Comparison of ENCODE assay signal across 18 cellular contexts in the genomic region with DNA sequence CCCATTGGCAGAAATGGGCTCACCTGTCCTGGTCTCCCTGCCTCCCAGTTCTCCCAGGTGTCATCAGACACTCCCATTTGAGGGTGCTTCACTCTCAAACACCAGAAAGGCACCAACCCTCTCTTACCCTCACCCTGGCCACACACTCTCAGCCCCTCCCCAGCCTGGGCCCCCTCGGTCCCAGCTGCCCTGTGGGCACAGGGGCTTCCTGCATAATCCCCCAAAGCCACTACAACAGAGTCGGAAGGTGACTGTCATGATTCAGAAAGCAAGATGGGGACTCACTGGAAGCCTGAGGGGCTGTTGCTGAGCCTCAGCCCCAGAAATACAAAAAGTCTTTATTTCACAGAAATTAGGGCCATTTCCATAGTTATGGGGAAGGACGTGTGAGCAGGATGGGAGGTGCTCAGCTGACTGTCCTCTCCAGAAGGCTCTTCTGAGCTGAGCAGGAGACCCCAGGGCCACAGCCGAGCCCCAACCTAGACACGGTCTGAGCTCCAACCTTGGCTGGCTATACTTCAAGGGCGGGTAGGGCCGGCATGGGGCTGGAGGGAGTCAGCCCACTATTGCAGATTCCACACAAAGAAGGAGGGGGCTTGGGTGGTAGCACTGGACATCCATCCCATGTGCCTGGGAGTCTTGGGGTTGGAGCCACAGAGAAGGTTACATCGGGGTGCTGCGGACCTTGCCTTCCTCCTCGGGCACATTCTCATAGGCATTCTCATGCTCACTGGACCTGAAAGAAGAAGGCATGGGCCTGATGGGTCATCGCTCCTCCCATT. TPM values are rescaled to one million over a fixed set of nuclear protein-coding genes. Genes with fewer than 3 reads are reported as not detected.
DNase-seq lines count a peak whose midpoint lies in the region; ATAC-seq, FAIRE-seq and TF ChIP-seq lines count a peak whose summit lies in the region.
"Had no signal": no experiment of that assay in that cellular context is flagged by ENCODE, and none has a peak within 500 bp of the region (broad histone marks: within the 10 kb centered on the region; RNA-seq: fewer than 3 reads in every experiment).

No MANE protein-coding gene starts in this region.

- peaks cover 0 to 17% (median 9%) of the 10 kb centered on the region in 3 donors for H3K27me3 ChIP-seq in stomach
- H3K27me3 ChIP-seq: SJSA1 had no signal

- H3K4me3 Mint-ChIP-seq in activated naive CD4-positive, alpha-beta T cell treated with anti-CD3 and anti-CD28 coated beads, Interleukin-2, amount 50 U/mL, for 24 hours: no peak overlapping the region
- no peak overlapping the region for H3K4me3 Mint-ChIP-seq in activated naive CD4-positive, alpha-beta T cell treated with anti-CD3 and anti-CD28 coated beads for 36 hours
- no peak overlapping the region for H3K4me3 Mint-ChIP-seq in effector memory CD8-positive, alpha-beta T cell
- H3K4me3 Mint-ChIP-seq: H9 had no signal

- intact Hi-C loops in activated naive CD4-positive, alpha-beta T cell treated with anti-CD3 and anti-CD28 coated beads for 36 hours (cut with micrococcal nuclease): no loop called here
- intact Hi-C loops in stomach (cut with DNase I; ENCODE audit: low total_unique reads): loop anchor here (10.0 kb wide), 2 partner anchors 81 to 521 kb away; no protein-coding TSS in a partner anchor

- CTCF ChIA-PET in activated naive CD4-positive, alpha-beta T cell treated with anti-CD3 and anti-CD28 coated beads for 36 hours (lab: Charles Lee): interaction anchor here (0.6 to 3.6 kb wide), 6 partner anchors 10 to 253 kb away, joined by 3 to 21 read pairs (median 4); no protein-coding TSS in a partner anchor

- H3K27ac Mint-ChIP-seq in activated naive CD4-positive, alpha-beta T cell treated with anti-CD3 and anti-CD28 coated beads, Interleukin-2, amount 50 U/mL, for 24 hours: peak overlapping the region; percentile 23
- H3K27ac Mint-ChIP-seq in activated naive CD4-positive, alpha-beta T cell treated with anti-CD3 and anti-CD28 coated beads for 36 hours: no peak overlapping the region
- H3K27ac Mint-ChIP-seq in effector memory CD8-positive, alpha-beta T cell: no peak overlapping the region
- H3K27ac Mint-ChIP-seq: H9 had no signal

- no peak for DNase-seq in activated naive CD4-positive, alpha-beta T cell treated with anti-CD3 and anti-CD28 coated beads for 36 hours
- DNase-seq in RCC 7860 (ENCODE audit: low spot score) (no peak), left lobe of liver (ENCODE audit: low spot score) (peak; percentile 38), stomach (peak; percentile 23), NCI-H774 (lab: John Stamatoyannopoulos, UW) (no peak)
- no peak for DNase-seq in effector memory CD8-positive, alpha-beta T cell
- DNase-seq: H9, NCI-H1048, NCI-H1436, NCI-H1930, NCI-H226, NCI-H524 treated with DMSO at 0.1 percent for 48 hours, PC-3 had no signal

- no peaks in the 10 kb centered on the region for H3K9me3 Mint-ChIP-seq in activated naive CD4-positive, alpha-beta T cell treated with anti-CD3 and anti-CD28 coated beads, Interleukin-2, amount 50 U/mL, for 24 hours
- no peaks in the 10 kb centered on the region for H3K9me3 Mint-ChIP-seq in activated naive CD4-positive, alpha-beta T cell treated with anti-CD3 and anti-CD28 coated beads for 36 hours
- no peaks in the 10 kb centered on the region for H3K9me3 Mint-ChIP-seq in effector memory CD8-positive, alpha-beta T cell

- no peak for ATAC-seq in left lobe of liver
- ATAC-seq in effector memory CD8-positive, alpha-beta T cell (replicated peaks): no peak
- ATAC-seq: PC-3 had no signal

- H3K36me3 ChIP-seq in stomach: no peaks in the 10 kb centered on the region
- H3K36me3 ChIP-seq: SJSA1 had no signal

- no peak overlapping the region for H3K4me3 ChIP-seq in stomach
- H3K4me3 ChIP-seq: SJSA1 had no signal

- 76 to 87% (median 83%) methylated on average over 10 to 11 of the region's 11 CpGs for WGBS in stomach, 5 donors

- FAIRE-seq in RCC 7860 (lab: Jason Lieb, UNC): peak; percentile 75
- FAIRE-seq: G401.6 had no signal

- peaks cover 20% of the 10 kb centered on the region for H3K27me3 Mint-ChIP-seq in activated naive CD4-positive, alpha-beta T cell treated with anti-CD3 and anti-CD28 coated beads, Interleukin-2, amount 50 U/mL, for 24 hours
- H3K27me3 Mint-ChIP-seq in activated naive CD4-positive, alpha-beta T cell treated with anti-CD3 and anti-CD28 coated beads for 36 hours (ENCODE audit: low read depth): peaks cover 25% of the 10 kb centered on the region
- peaks cover 40 to 90% of the 10 kb centered on the region in 2 donors for H3K27me3 Mint-ChIP-seq in effector memory CD8-positive, alpha-beta T cell

- TF ChIP-seq POLR2A in stomach (IDR thresholded peaks at IDR 0.05): no peak

- H3K4me1 ChIP-seq in stomach: peaks cover 16 to 69% (median 30%) of the 10 kb centered on the region in 4 donors

- peak overlapping the region in 3 of 5 donors; percentile 56 to 83 (median 74) for H3K27ac ChIP-seq in stomach
- H3K27ac ChIP-seq: SJSA1 had no signal

- no peaks in the 10 kb centered on the region for H3K36me3 Mint-ChIP-seq in activated naive CD4-positive, alpha-beta T cell treated with anti-CD3 and anti-CD28 coated beads, Interleukin-2, amount 50 U/mL, for 24 hours
- H3K36me3 Mint-ChIP-seq in activated naive CD4-positive, alpha-beta T cell treated with anti-CD3 and anti-CD28 coated beads for 36 hours (ENCODE audit: low read depth): no peaks in the 10 kb centered on the region
- H3K36me3 Mint-ChIP-seq in effector memory CD8-positive, alpha-beta T cell (ENCODE audit: insufficient read depth): peaks cover 6% of the 10 kb centered on the region

- H3K9me3 ChIP-seq in stomach: no peaks in the 10 kb centered on the region
- H3K9me3 ChIP-seq: SJSA1 had no signal

- no peak for TF ChIP-seq CTCF in stomach (IDR thresholded peaks at IDR 0.05)

- TF ChIP-seq EP300 in stomach (IDR thresholded peaks at IDR 0.05): no peak

- peaks cover 11% of the 10 kb centered on the region for H3K4me1 Mint-ChIP-seq in activated naive CD4-positive, alpha-beta T cell treated with anti-CD3 and anti-CD28 coated beads, Interleukin-2, amount 50 U/mL, for 24 hours
- H3K4me1 Mint-ChIP-seq in activated naive CD4-positive, alpha-beta T cell treated with anti-CD3 and anti-CD28 coated beads for 36 hours (ENCODE audit: low read depth): peaks cover 8% of the 10 kb centered on the region
- peaks cover 9 to 16% of the 10 kb centered on the region in 2 donors for H3K4me1 Mint-ChIP-seq in effector memory CD8-positive, alpha-beta T cell (ENCODE audit: low read depth in 2 of 2)

RNA-seq across cellular contexts. Expression of a gene that starts 6.3 kb away (rescaled TPM):
- not detected for total RNA-seq in activated naive CD4-positive, alpha-beta T cell treated with anti-CD3 and anti-CD28 coated beads for 36 hours
- total RNA-seq in left lobe of liver (1.3 TPM), stomach (100 to 1,000 TPM in 2 of 5 donors, 1 to 10 TPM in 1, under 1 TPM in 1, not detected in 1; 0.87 to 292 (median 69.0) TPM)
- 100 to 1,000 TPM in 2 of 3 donors, 10 to 100 TPM in 1; 43.7 to 169 (median 163) TPM for polyA plus RNA-seq in stomach
- total RNA-seq: H9, PC-3, SJSA1 had no signal

RNA-seq across cellular contexts. Expression of a gene that starts 46.3 kb away (rescaled TPM):
- total RNA-seq in activated naive CD4-positive, alpha-beta T cell treated with anti-CD3 and anti-CD28 coated beads for 36 hours: not detected
- 69.9 TPM for total RNA-seq in left lobe of liver
- not detected for total RNA-seq in stomach
- polyA plus RNA-seq in stomach: not detected
- total RNA-seq: H9, HT-29, MCF 10A, PC-3, SJSA1 had no signal

RNA-seq across cellular contexts. Expression of a gene that starts 48.5 kb away (rescaled TPM):
- total RNA-seq in activated naive CD4-positive, alpha-beta T cell treated with anti-CD3 and anti-CD28 coated beads for 36 hours: not detected
- total RNA-seq in left lobe of liver (1.9 TPM), stomach (1 to 10 TPM in 3 of 5 donors, under 1 TPM in 1, not detected in 1; under 0.01 to 4.5 (median 3.5) TPM)
- polyA plus RNA-seq in stomach: 1 to 10 TPM in 2 of 3 donors, under 1 TPM in 1; 0.98 to 1.5 (median 1.2) TPM
- total RNA-seq: H9, HT-29, MCF 10A, PC-3, SJSA1 had no signal

Comparison
In these comparisons a context has a peak if more than half of its experiments do, and no peak if none do; other contexts are left out.
1. DNase-seq: peak in left lobe of liver (single experiment) and stomach (single experiment); none in activated naive CD4-positive, alpha-beta T cell treated with anti-CD3 and anti-CD28 coated beads for 36 hours (single experiment), RCC 7860 (single experiment), NCI-H774 (single experiment) and effector memory CD8-positive, alpha-beta T cell (0 of 3).
2. RNA of a gene that starts 46.3 kb away (total RNA-seq): 69.9 TPM in left lobe of liver (single experiment); not detected in activated naive CD4-positive, alpha-beta T cell treated with anti-CD3 and anti-CD28 coated beads for 36 hours and not detected in stomach; every median in the first group is over 10 times any median in the second.